8 cellular contexts compared by ENCODE assay signal in the genomic region with DNA sequence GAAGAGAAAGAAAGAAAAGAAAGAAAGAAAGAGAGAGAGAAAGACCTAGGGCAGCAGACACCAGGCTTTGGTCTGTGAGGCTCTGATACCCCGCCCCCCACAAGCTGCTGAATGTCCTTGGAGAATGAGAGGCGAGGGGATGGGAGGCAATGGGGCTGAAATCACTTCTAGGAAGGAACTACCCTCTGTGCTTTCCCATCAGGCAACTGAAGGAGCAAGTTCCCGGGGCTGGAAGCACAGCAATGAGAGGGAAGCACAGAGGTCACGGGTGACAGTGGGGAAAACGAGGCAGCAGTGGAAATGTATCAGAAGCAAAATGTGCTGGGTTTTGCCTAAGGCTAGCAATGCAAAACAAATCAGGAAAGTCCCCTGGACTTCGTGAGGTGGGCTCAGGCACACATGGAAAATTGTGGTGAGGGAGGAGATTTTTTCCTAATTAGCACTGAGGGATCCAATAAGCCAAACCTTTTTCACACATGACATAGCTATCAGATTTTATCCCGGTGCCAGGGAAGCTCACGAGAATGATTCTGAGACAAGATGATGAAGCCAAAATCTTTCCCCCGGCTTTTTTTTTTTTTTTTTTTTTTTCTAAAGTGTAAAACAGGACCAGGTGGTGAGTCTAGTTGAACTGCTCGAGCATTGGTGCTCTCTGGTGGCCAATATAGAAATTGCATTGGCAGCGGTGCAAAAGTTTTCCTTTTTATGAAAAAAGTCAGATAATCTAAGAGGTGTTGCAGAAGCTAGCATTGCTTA. TPM values are rescaled to one million over a fixed set of nuclear protein-coding genes. Genes with fewer than 3 reads are reported as not detected.
DNase-seq lines count a peak whose midpoint lies in the region; ATAC-seq lines count a peak whose summit lies in the region.

No MANE protein-coding gene starts in this region.

- H3K4me2 ChIP-seq in GM23248 (ENCODE audit: unreplicated experiment) (no peak overlapping the region), mesenchymal stem cell (ENCODE audit: low read length, poor library complexity, severe bottlenecking) (peak overlapping the region; percentile 35)

- H3K4me1 Mint-ChIP-seq in activated CD4-positive, alpha-beta memory T cell treated with anti-CD3 and anti-CD28 coated beads, Interleukin-2, amount 10 ng/mL, durations not matched to agents 7 days and 5 days = peaks cover 29% of the 10 kb centered on the region

- H4K91ac ChIP-seq in mesenchymal stem cell (ENCODE audit: low read length) = no peak overlapping the region

- no peak overlapping the region for H3K4me3 Mint-ChIP-seq in activated CD4-positive, alpha-beta memory T cell treated with anti-CD3 and anti-CD28 coated beads, Interleukin-2, amount 10 ng/mL, durations not matched to agents 7 days and 5 days

- H3K4me3 ChIP-seq in GM23248 (no peak overlapping the region), mesenchymal stem cell (ENCODE audit: insufficient read depth in 1 of 2, low read depth in 1 of 2, low read length in 2 of 2) (no peak overlapping the region)

- H3K4me1 ChIP-seq in GM23248 (ENCODE audit: insufficient read depth) = no peaks in the 10 kb centered on the region
- peaks cover 3% of the 10 kb centered on the region for H3K4me1 ChIP-seq in mesenchymal stem cell (ENCODE audit: control insufficient read depth, insufficient read depth, low read depth, low read length)

- H2BK12ac ChIP-seq in mesenchymal stem cell (ENCODE audit: low read length in 2 of 2) = no peak overlapping the region

- peaks cover 8% of the 10 kb centered on the region for H3K9me3 Mint-ChIP-seq in activated CD4-positive, alpha-beta memory T cell treated with anti-CD3 and anti-CD28 coated beads, Interleukin-2, amount 10 ng/mL, durations not matched to agents 7 days and 5 days

- peaks cover 2% of the 10 kb centered on the region for H3K36me3 Mint-ChIP-seq in activated CD4-positive, alpha-beta memory T cell treated with anti-CD3 and anti-CD28 coated beads, Interleukin-2, amount 10 ng/mL, durations not matched to agents 7 days and 5 days (ENCODE audit: low read depth)

- H3K27me3 Mint-ChIP-seq in activated CD4-positive, alpha-beta memory T cell treated with anti-CD3 and anti-CD28 coated beads, Interleukin-2, amount 10 ng/mL, durations not matched to agents 7 days and 5 days = peaks cover 3% of the 10 kb centered on the region

- POLR2A ChIA-PET in activated CD4-positive, alpha-beta memory T cell treated with anti-CD3 and anti-CD28 coated beads, Interleukin-2, amount 10 ng/mL, durations not matched to agents 7 days and 5 days (lab: Charles Lee) = interaction anchor here (0.6 to 1.0 kb wide), 2 partner anchors 22 to 247 kb away, joined by 3 read pairs; no protein-coding TSS in a partner anchor

- H3K27me3 ChIP-seq in GM23248 (replicated peaks; ENCODE audit: insufficient read depth) (peaks cover 25% of the 10 kb centered on the region), mesenchymal stem cell (ENCODE audit: control insufficient read depth in 1 of 2, insufficient read depth in 1 of 2, low read length in 2 of 2) (peaks cover 0 to 64% of the 10 kb centered on the region in 2 experiments)

- H3K79me1 ChIP-seq in mesenchymal stem cell (replicated peaks; ENCODE audit: low read length, poor library complexity, severe bottlenecking) = no peaks in the 10 kb centered on the region

- H3K27ac ChIP-seq in GM23248 = no peak overlapping the region
- H3K27ac ChIP-seq in mesenchymal stem cell (ENCODE audit: low read length, poor library complexity, severe bottlenecking) = no peak overlapping the region

- no peak overlapping the region for H2BK120ac ChIP-seq in mesenchymal stem cell (ENCODE audit: low read depth, low read length)

- CTCF ChIA-PET in activated CD4-positive, alpha-beta memory T cell treated with anti-CD3 and anti-CD28 coated beads, Interleukin-2, amount 10 ng/mL, durations not matched to agents 7 days and 5 days (lab: Charles Lee) = interaction anchor here (0.5 to 3.7 kb wide), 34 partner anchors 9 to 1175 kb away, joined by 3 to 79 read pairs (median 5); no protein-coding TSS in a partner anchor

- in situ Hi-C loops in GM23248 (cut with MboI) = loop anchor here (5.0 to 25.0 kb wide), 2 partner anchors 247 to 1242 kb away; no protein-coding TSS in a partner anchor

- no peaks in the 10 kb centered on the region for H3K9me3 ChIP-seq in GM23248 (ENCODE audit: low read depth)
- peaks cover 12% of the 10 kb centered on the region for H3K9me3 ChIP-seq in mesenchymal stem cell (ENCODE audit: control insufficient read depth, low read length)

- DNase-seq in AG08396 (ENCODE audit: low spot score) = peak; percentile 69
- DNase-seq in GM23248 = peak; percentile 79
- peak; percentile 46 for DNase-seq in NCI-H460 (ENCODE audit: extremely low read depth, low read depth)
- peak; percentile 75 for DNase-seq in activated CD4-positive, alpha-beta memory T cell treated with anti-CD3 and anti-CD28 coated beads, Interleukin-2, amount 10 ng/mL, durations not matched to agents 7 days and 5 days
- peak; percentile 30 for DNase-seq in effector CD8-positive, alpha-beta T cell (lab: John Stamatoyannopoulos, UW)
- DNase-seq in mesenchymal stem cell = peak; percentile 68
- DNase-seq in stimulated activated CD8-positive, alpha-beta memory T cell treated with anti-CD3 and anti-CD28 coated beads, Interleukin-4, amount 100 ng/mL, for 1 hour (ENCODE audit: low read depth in 2 of 2, low spot score in 1 of 2) = peak; percentile 25 to 50

- H3F3A ChIP-seq in GM23248 (ENCODE audit: insufficient read depth) = no peaks in the 10 kb centered on the region

- no peak overlapping the region for H3K27ac Mint-ChIP-seq in activated CD4-positive, alpha-beta memory T cell treated with anti-CD3 and anti-CD28 coated beads, Interleukin-2, amount 10 ng/mL, durations not matched to agents 7 days and 5 days

- WGBS in GM23248 (ENCODE audit: low coverage in 1 of 2, low lambda C conversion rate in 2 of 2, missing lambda C conversion rate in 2 of 2), 2 experiments = 1 to 2% methylated on average over 11 of the region's 11 CpGs
- WGBS in mesenchymal stem cell = 11% methylated on average over 11 of the region's 11 CpGs

- H3K9ac ChIP-seq in GM23248 = no peak overlapping the region
- peak overlapping the region; percentile 23 for H3K9ac ChIP-seq in mesenchymal stem cell (ENCODE audit: low read length)

- no peaks in the 10 kb centered on the region for H3K79me2 ChIP-seq in GM23248 (ENCODE audit: insufficient read depth)

- ATAC-seq in GM18498 (IDR thresholded peaks at IDR 0.05; ENCODE audit: unreplicated experiment) = no peak

- no peak overlapping the region for H3K14ac ChIP-seq in mesenchymal stem cell (ENCODE audit: low read length in 2 of 2)

- no peaks in the 10 kb centered on the region for H3K36me3 ChIP-seq in GM23248 (ENCODE audit: low read depth)
- H3K36me3 ChIP-seq in mesenchymal stem cell (ENCODE audit: control insufficient read depth in 1 of 2, insufficient read depth in 2 of 2, low read depth in 1 of 2, low read length in 2 of 2) = no peaks in the 10 kb centered on the region

- no peak overlapping the region for H3K23ac ChIP-seq in mesenchymal stem cell (ENCODE audit: low read length in 2 of 2)

- H2AFZ ChIP-seq in GM23248 = no peak overlapping the region
- H2AFZ ChIP-seq in mesenchymal stem cell (ENCODE audit: low read depth, low read length) = no peak overlapping the region

- no peak overlapping the region for H2BK5ac ChIP-seq in mesenchymal stem cell (ENCODE audit: low read depth, low read length, poor library complexity, severe bottlenecking)

- H2AK5ac ChIP-seq in mesenchymal stem cell (ENCODE audit: low read length, severe bottlenecking) = no peak overlapping the region

- H2BK15ac ChIP-seq in mesenchymal stem cell (ENCODE audit: low read depth, poor library complexity, severe bottlenecking) = no peak overlapping the region

- H3K18ac ChIP-seq in mesenchymal stem cell (ENCODE audit: low read depth in 1 of 2, low read length in 2 of 2) = no peak overlapping the region

- no peaks in the 10 kb centered on the region for H3K9me2 ChIP-seq in GM23248 (ENCODE audit: insufficient read depth)

- H4K8ac ChIP-seq in mesenchymal stem cell (ENCODE audit: low read length) = no peak overlapping the region

- H3K4ac ChIP-seq in mesenchymal stem cell (ENCODE audit: low read depth in 1 of 2, low read length in 2 of 2) = no peak overlapping the region

- H4K20me1 ChIP-seq in GM23248 (ENCODE audit: insufficient read depth) = no peaks in the 10 kb centered on the region

RNA-seq across cellular contexts. Expression of a gene that starts 16.8 kb away (rescaled TPM):
- 30.6 and 31.1 TPM in 2 replicates for total RNA-seq in GM23248 (2014; rRNA removed; shearing (Covaris generic))
- polyA plus RNA-seq in GM23248 (2016; fragmentation: Nextera tagmentation; extraction: Ambion mirVana) = 7.0 TPM in 2 replicates
- 44.4 and 51.0 TPM in 2 replicates for total RNA-seq in NCI-H460 (2014; rRNA removed; shearing (Covaris generic))
- polyA plus RNA-seq in NCI-H460 (2014; cell fraction: nucleus; rRNA removed) = 25.6 and 43.8 TPM in 2 replicates
- 10 to 100 TPM; 18.1 to 20.7 TPM for total RNA-seq in activated CD4-positive, alpha-beta memory T cell treated with anti-CD3 and anti-CD28 coated beads, Interleukin-2, amount 10 ng/mL, durations not matched to agents 7 days and 5 days
- polyA plus RNA-seq in mesenchymal stem cell (2013, experiment 1 of 2) = 13.5 TPM
- 13.8 TPM for polyA plus RNA-seq in mesenchymal stem cell (2013, experiment 2 of 2)
